Comparison of ENCODE assay signal across 10 cellular contexts in the genomic region with DNA sequence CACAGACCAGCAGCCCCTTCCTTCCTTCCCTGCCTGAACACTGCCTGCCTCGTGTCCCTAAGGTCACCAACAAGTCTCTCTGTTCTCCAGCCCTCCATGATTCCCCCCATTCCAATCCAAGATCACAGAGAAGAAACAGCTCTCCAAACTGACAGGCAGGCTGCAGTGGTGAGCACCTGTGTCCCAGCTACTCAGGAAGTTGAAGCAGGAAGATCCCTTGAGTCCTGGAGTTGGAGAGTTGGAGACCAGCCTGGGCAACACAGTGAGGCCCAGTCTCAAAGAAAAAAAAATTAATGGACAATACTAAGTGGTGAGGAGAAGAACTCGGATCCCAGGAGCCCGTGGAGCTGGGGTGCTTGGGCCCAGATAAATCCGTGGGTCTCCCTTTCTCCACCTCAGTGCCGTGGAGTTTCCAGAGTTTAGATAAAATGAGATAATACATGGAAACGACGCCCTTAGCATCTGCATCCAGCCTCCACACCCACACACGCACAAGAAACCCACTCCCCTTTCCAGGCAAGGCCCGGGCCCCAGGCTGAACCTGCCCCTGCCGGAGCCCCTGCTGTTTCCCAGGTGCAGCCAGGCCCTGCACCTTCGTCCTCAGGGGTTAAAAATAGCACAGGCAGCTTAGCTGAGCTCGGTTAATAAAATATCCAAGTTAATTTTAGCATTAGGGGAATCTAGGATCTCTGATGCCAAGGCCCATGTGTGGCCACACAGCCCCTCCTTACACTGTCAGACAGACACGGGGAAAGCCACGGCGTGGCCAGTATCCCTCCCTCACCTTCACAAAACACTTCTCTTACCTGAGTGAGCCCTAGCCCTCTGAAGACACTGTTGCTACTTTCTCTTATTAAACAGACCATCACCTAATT. TPM values are rescaled to one million over a fixed set of nuclear protein-coding genes. Genes with fewer than 3 reads are reported as not detected.
DNase-seq lines count a peak whose midpoint lies in the region; ATAC-seq, FAIRE-seq and TF ChIP-seq lines count a peak whose summit lies in the region.
"Had no signal": no experiment of that assay in that cellular context is flagged by ENCODE, and none has a peak within 500 bp of the region (broad histone marks: within the 10 kb centered on the region; RNA-seq: fewer than 3 reads in every experiment).

No MANE protein-coding gene starts in this region.

- CTCF ChIA-PET in CD4-positive, alpha-beta T cell (lab: Charles Lee) = interaction anchor here (1.4 to 1.9 kb wide), 2 partner anchors 17 to 20 kb away, joined by 3 to 5 read pairs; no protein-coding TSS in a partner anchor

- H3K79me2 ChIP-seq in Karpas-422 (ENCODE audit: low read length) = no peaks in the 10 kb centered on the region

- H3K4me3 ChIP-seq in Karpas-422 (ENCODE audit: low read length) (peak overlapping the region; percentile 56; the same call in 1 of the 2 replicates), neuronal stem cell (ENCODE audit: low read length in 2 of 2) (no peak overlapping the region)

- peak overlapping the region; percentile 83 for H3K4me3 Mint-ChIP-seq in CD4-positive, alpha-beta T cell
- peak overlapping the region; percentile 35 for H3K4me3 Mint-ChIP-seq in endothelial cell (ENCODE audit: unreplicated experiment)

- H3K27me3 ChIP-seq in CD4-positive, alpha-beta T cell (ENCODE audit: control insufficient read depth, insufficient read depth, low read length) = no peaks in the 10 kb centered on the region
- H3K27me3 ChIP-seq in Karpas-422 (ENCODE audit: low read length) = no peaks in the 10 kb centered on the region
- H3K27me3 ChIP-seq in neuronal stem cell (ENCODE audit: control insufficient read depth in 3 of 3, insufficient read depth in 3 of 3, low read depth in 1 of 3, low read length in 3 of 3) = peaks cover 0 to 13% (median 0%) of the 10 kb centered on the region in 3 experiments

- H3K9me2 ChIP-seq in Karpas-422 (replicated peaks; ENCODE audit: insufficient read depth, low read length) = no peaks in the 10 kb centered on the region

- H2AFZ ChIP-seq in Karpas-422 (ENCODE audit: low read length) (no peak overlapping the region), neuronal stem cell (ENCODE audit: low read length) (no peak overlapping the region)

- H3K23ac ChIP-seq in neuronal stem cell (ENCODE audit: low read depth, low read length, poor library complexity) = no peak overlapping the region

- peak overlapping the region; percentile 32 for H2BK15ac ChIP-seq in neuronal stem cell (ENCODE audit: low read length)

- H2AK5ac ChIP-seq in neuronal stem cell (ENCODE audit: low read depth, low read length) = peak overlapping the region; percentile 60

- ATAC-seq in CD4-positive, alpha-beta T cell (ENCODE audit: poor library complexity) = no peak
- ATAC-seq in GM18519 (IDR thresholded peaks at IDR 0.05; ENCODE audit: low FRiP score, unreplicated experiment) (no peak), HG02973 (IDR thresholded peaks at IDR 0.05; ENCODE audit: unreplicated experiment) (no peak)

- peak overlapping the region; percentile 30 for H3K18ac ChIP-seq in neuronal stem cell (ENCODE audit: low read length)

- no peaks in the 10 kb centered on the region for H3K27me3 Mint-ChIP-seq in CD4-positive, alpha-beta T cell
- peaks cover 29% of the 10 kb centered on the region for H3K27me3 Mint-ChIP-seq in endothelial cell (ENCODE audit: unreplicated experiment)

- FAIRE-seq in H54 (lab: Jason Lieb, UNC) = no peak

- no peak for TF ChIP-seq POLR2A in H54 (IDR thresholded peaks at IDR 0.05; ENCODE audit: low read depth, low read length)

- no peak overlapping the region for H2BK5ac ChIP-seq in neuronal stem cell (ENCODE audit: low read length)

- H3K4me2 ChIP-seq in Karpas-422 (ENCODE audit: low read depth, low read length, poor library complexity, severe bottlenecking) (peak overlapping the region; percentile 72), neuronal stem cell (ENCODE audit: insufficient read depth, low read length, poor library complexity, severe bottlenecking) (no peak overlapping the region)

- no peak overlapping the region for H3K4ac ChIP-seq in neuronal stem cell (ENCODE audit: low read length)

- H3K4me1 ChIP-seq in Karpas-422 (ENCODE audit: low read length) (peaks cover 38% of the 10 kb centered on the region), neuronal stem cell (ENCODE audit: control insufficient read depth in 2 of 2, insufficient read depth in 1 of 2, low read depth in 1 of 2, low read length in 2 of 2) (peaks cover 30 to 31% of the 10 kb centered on the region in 2 donors)

- no peaks in the 10 kb centered on the region for H3K9me3 Mint-ChIP-seq in CD4-positive, alpha-beta T cell
- no peaks in the 10 kb centered on the region for H3K9me3 Mint-ChIP-seq in endothelial cell (ENCODE audit: unreplicated experiment)

- peaks cover 74% of the 10 kb centered on the region for H3K4me1 Mint-ChIP-seq in CD4-positive, alpha-beta T cell (ENCODE audit: low read depth)
- peaks cover 57% of the 10 kb centered on the region for H3K4me1 Mint-ChIP-seq in endothelial cell (ENCODE audit: unreplicated experiment)

- peaks cover 76% of the 10 kb centered on the region for H3K36me3 Mint-ChIP-seq in CD4-positive, alpha-beta T cell (ENCODE audit: low read depth)
- H3K36me3 Mint-ChIP-seq in endothelial cell (ENCODE audit: low read depth, unreplicated experiment) = peaks cover 17% of the 10 kb centered on the region

- no peak overlapping the region for H4K8ac ChIP-seq in neuronal stem cell (ENCODE audit: low read depth, low read length)

- H3K36me3 ChIP-seq in Karpas-422 (ENCODE audit: insufficient read depth, low read length) (no peaks in the 10 kb centered on the region), neuronal stem cell (replicated peaks in 1 of 2; ENCODE audit: control insufficient read depth in 2 of 2, insufficient read depth in 2 of 2, low read length in 2 of 2) (peaks cover 0 to 4% of the 10 kb centered on the region in 2 donors)

- no peaks in the 10 kb centered on the region for H3K9me3 ChIP-seq in CD4-positive, alpha-beta T cell (ENCODE audit: control insufficient read depth, low read length)
- H3K9me3 ChIP-seq in Karpas-422 (ENCODE audit: low read length) (no peaks in the 10 kb centered on the region), neuronal stem cell (replicated peaks in 1 of 2; ENCODE audit: control insufficient read depth in 2 of 2, insufficient read depth in 1 of 2, low read depth in 1 of 2, low read length in 2 of 2) (no peaks in the 10 kb centered on the region)

- H3K27ac ChIP-seq in CD4-positive, alpha-beta T cell (ENCODE audit: low read depth, low read length) = peak overlapping the region; percentile 80
- H3K27ac ChIP-seq in Karpas-422 (ENCODE audit: low read length) (no peak overlapping the region), neuronal stem cell (replicated peaks; ENCODE audit: low read length) (no peak overlapping the region)

- no peak overlapping the region for H3K14ac ChIP-seq in neuronal stem cell (ENCODE audit: low read length)

- no peak for DNase-seq in CD4-positive, alpha-beta T cell
- no peak for DNase-seq in Karpas-422
- no peak for DNase-seq in endothelial cell (ENCODE audit: low spot score)
- no peak for DNase-seq in neuronal stem cell (ENCODE audit: low spot score)
- no peak for DNase-seq in epidermal melanocyte (ENCODE audit: insufficient read length, low spot score)
- DNase-seq in H54 (ENCODE audit: insufficient read length, low spot score) = no peak

- H3K27ac Mint-ChIP-seq in CD4-positive, alpha-beta T cell = peak overlapping the region; percentile 99
- H3K27ac Mint-ChIP-seq in endothelial cell (ENCODE audit: unreplicated experiment) = peak overlapping the region; percentile 67

- H2BK12ac ChIP-seq in neuronal stem cell (ENCODE audit: low read length) = no peak overlapping the region

- intact Hi-C loops in CD4-positive, alpha-beta T cell (cut with DNase I, micrococcal nuclease) = loop anchor here (5.0 kb wide), 3 partner anchors 35 to 310 kb away; no protein-coding TSS in a partner anchor

- WGBS in neuronal stem cell (ENCODE audit: extremely low coverage in 2 of 2, insufficient read length in 2 of 2, insufficient replicate concordance in 1 of 2), 2 donors = no CpG with 5 or more reads among the region's 15 CpGs

- H2BK120ac ChIP-seq in neuronal stem cell (ENCODE audit: low read depth, low read length) = no peak overlapping the region

- no peak overlapping the region for H4K91ac ChIP-seq in neuronal stem cell (ENCODE audit: low read depth, low read length, poor library complexity)

- H4K20me1 ChIP-seq in Karpas-422 (ENCODE audit: insufficient read depth, low read depth, low read length) = no peaks in the 10 kb centered on the region

- H3K79me1 ChIP-seq in neuronal stem cell (ENCODE audit: low read depth, low read length) = peaks cover 2% of the 10 kb centered on the region

- no peak for TF ChIP-seq CTCF in CD4-positive, alpha-beta T cell (IDR thresholded peaks at IDR 0.05)
- no peak for TF ChIP-seq CTCF in endothelial cell (IDR thresholded peaks at IDR 0.05; ENCODE audit: unreplicated experiment)

- H3K9ac ChIP-seq in Karpas-422 (ENCODE audit: low read length) (peak overlapping the region; percentile 60), neuronal stem cell (ENCODE audit: low read depth, low read length, poor library complexity) (no peak overlapping the region)

- POLR2A ChIA-PET in CD4-positive, alpha-beta T cell (lab: Charles Lee) = interaction anchor here (0.7 to 7.5 kb wide), 6 partner anchors 9 to 62 kb away, joined by 3 to 138 read pairs (median 42); no protein-coding TSS in a partner anchor

RNA-seq across cellular contexts. Expression of gene RASA3, which starts 4.7 kb away (rescaled TPM):
- total RNA-seq in CD4-positive, alpha-beta T cell = 100 to 1,000 TPM; 181 to 184 TPM
- 0.56 and 2.4 TPM in 2 replicates for total RNA-seq in Karpas-422 (2014; rRNA removed; shearing (Covaris generic); ENCODE audit: low replicate concordance)
- 34.0 TPM for total RNA-seq in endothelial cell (ENCODE audit: unreplicated experiment)
- polyA plus RNA-seq in neuronal stem cell (2013, experiment 1 of 2) = 9.5 TPM
- polyA plus RNA-seq in neuronal stem cell (2013, experiment 2 of 2) = 8.9 TPM

RNA-seq across cellular contexts. Expression of gene CFAP97D2, which starts 51.3 kb away (rescaled TPM):
- total RNA-seq in CD4-positive, alpha-beta T cell = under 1 TPM; 0.47 to 0.52 TPM
- not detected in 2 replicates for total RNA-seq in Karpas-422 (2014; rRNA removed; shearing (Covaris generic); ENCODE audit: low replicate concordance)
- not detected for total RNA-seq in endothelial cell (ENCODE audit: unreplicated experiment)
- polyA plus RNA-seq in neuronal stem cell (2013, experiment 1 of 2) = 0.22 TPM
- 0.11 TPM for polyA plus RNA-seq in neuronal stem cell (2013, experiment 2 of 2)
- total RNA-seq: M059J, temporal lobe had no signal

Comparison
In these comparisons a context has a peak if more than half of its experiments do, and no peak if none do; other contexts are left out.
1. RNA of gene RASA3, which starts 4.7 kb away (total RNA-seq): 181 to 184 TPM in CD4-positive, alpha-beta T cell and 34.0 TPM in endothelial cell (single experiment); 0.56 to 2.4 TPM in Karpas-422; every median in the first group is over 10 times any median in the second.